Comparison of ENCODE assay signal across 16 cellular contexts in the genomic region with DNA sequence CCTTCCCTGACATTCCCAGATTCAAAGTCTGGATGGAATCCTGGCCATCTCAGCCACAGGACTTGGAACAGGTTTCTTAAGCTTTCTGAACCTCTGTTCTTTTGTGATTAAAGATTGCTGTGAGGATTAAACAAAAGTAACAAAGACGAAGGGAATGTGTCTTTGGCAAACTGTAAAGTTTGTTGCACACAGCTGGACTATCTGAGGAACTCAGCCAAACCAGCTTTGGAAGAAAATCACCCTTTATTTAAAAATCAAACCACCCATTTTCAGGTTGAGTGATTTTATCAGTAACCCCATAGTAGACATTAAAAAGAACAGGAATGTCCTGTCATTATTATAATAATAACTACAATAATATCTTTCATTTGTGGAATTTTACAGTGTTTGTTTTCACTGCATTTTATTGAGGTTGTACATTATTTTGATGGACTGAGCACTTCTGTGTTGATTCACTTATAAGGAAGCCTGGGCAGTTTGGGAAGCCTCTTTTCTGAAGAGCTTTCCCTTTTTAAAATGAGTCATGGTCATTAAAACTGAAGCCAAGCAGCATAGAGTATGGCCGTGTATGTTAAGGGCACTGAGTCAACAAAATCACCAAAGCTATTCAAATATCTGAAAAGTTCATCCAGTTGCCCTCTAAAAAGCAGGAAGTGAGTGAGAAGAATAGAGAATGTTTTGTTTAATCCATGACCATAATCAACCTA.
DNase-seq lines count a peak whose midpoint lies in the region; ATAC-seq, FAIRE-seq and TF ChIP-seq lines count a peak whose summit lies in the region.
"Had no signal": no experiment of that assay in that cellular context is flagged by ENCODE, and none has a peak within 500 bp of the region (broad histone marks: within the 10 kb centered on the region; RNA-seq: fewer than 3 reads in every experiment).

No MANE protein-coding gene starts in this region.

- H4K20me1 ChIP-seq in MM.1S (ENCODE audit: insufficient read depth, low read length) = no peaks in the 10 kb centered on the region

- H2BK15ac ChIP-seq in mesendoderm (replicated peaks; ENCODE audit: low read depth) = no peak overlapping the region

- no peak overlapping the region for H3K23ac ChIP-seq in mesendoderm (ENCODE audit: low read length)

- no CpG with 5 or more reads among the region's 2 CpGs for WGBS in mesendoderm (ENCODE audit: extremely low coverage, insufficient coverage, low lambda C conversion rate)
- WGBS in psoas muscle, 3 donors = 10 to 18% (median 16%) methylated on average over 2 of the region's 2 CpGs

- H3K4me1 ChIP-seq in MM.1S (ENCODE audit: low read length) (peaks cover 51% of the 10 kb centered on the region), mesendoderm (ENCODE audit: control insufficient read depth, low read depth, low read length) (peaks cover 7% of the 10 kb centered on the region), psoas muscle (no peaks in the 10 kb centered on the region)

- no peaks in the 10 kb centered on the region for H3K9me2 ChIP-seq in MM.1S (replicated peaks; ENCODE audit: insufficient read depth, low read length)

- FAIRE-seq in bronchial epithelial cell (lab: Jason Lieb, UNC) = no peak

- no peaks in the 10 kb centered on the region for H3K36me3 ChIP-seq in MM.1S (replicated peaks; ENCODE audit: insufficient read depth, low read length)
- H3K36me3 ChIP-seq in bronchial epithelial cell (ENCODE audit: control insufficient read depth, insufficient read depth, low read length) = no peaks in the 10 kb centered on the region
- H3K36me3 ChIP-seq in mesendoderm (ENCODE audit: control insufficient read depth, insufficient read depth, low read length) = no peaks in the 10 kb centered on the region
- H3K36me3 ChIP-seq in psoas muscle (ENCODE audit: insufficient read depth in 1 of 2, low read depth in 1 of 2) = no peaks in the 10 kb centered on the region
- H3K36me3 ChIP-seq: stomach had no signal

- DNase-seq in DMS153 treated with DMSO at 0.1 percent for 48 hours (lab: John Stamatoyannopoulos, UW; ENCODE audit: unreplicated experiment) (peak; percentile 57), MM.1S (no peak), bronchial epithelial cell (ENCODE audit: low read depth) (peak; percentile 12), mesendoderm (no peak), HK-2 (ENCODE audit: unreplicated experiment) (no peak), Ammon's horn (ENCODE audit: low spot score) (no peak), AG08396 (ENCODE audit: low spot score) (no peak), psoas muscle (no peak)
- DNase-seq: activated CD4-positive, alpha-beta T cell treated with anti-CD3 and anti-CD28 coated beads, Interleukin-2, amount 50 U/mL, for 48 hours; activated effector memory CD4-positive, alpha-beta T cell treated with anti-CD3 and anti-CD28 coated beads, Interleukin-2, amount 50 U/mL, for 16 hours; CD4-positive, alpha-beta memory T cell; Kasumi-1; naive B cell; NCI-H2171; PC-9; stomach had no signal

- H3K27ac ChIP-seq in MM.1S (ENCODE audit: low read length) (peak overlapping the region; percentile 93; the same call in 1 of the 2 replicates), mesendoderm (ENCODE audit: low read depth, low read length) (no peak overlapping the region), psoas muscle (no peak overlapping the region)
- H3K27ac ChIP-seq: PC-9 had no signal

- ATAC-seq in psoas muscle = no peak

- no peak overlapping the region for H2BK120ac ChIP-seq in mesendoderm (ENCODE audit: low read depth, low read length)

- H3K79me2 ChIP-seq in MM.1S (ENCODE audit: low read length) (no peaks in the 10 kb centered on the region), mesendoderm (ENCODE audit: control insufficient read depth, insufficient read depth, low read length) (no peaks in the 10 kb centered on the region)

- peak overlapping the region; percentile 32; the same call in 1 of the 2 replicates for H3K9ac ChIP-seq in MM.1S (ENCODE audit: low read length)
- H3K9ac ChIP-seq in mesendoderm (ENCODE audit: low read length) = no peak overlapping the region

- no peak overlapping the region for H2AK5ac ChIP-seq in mesendoderm (ENCODE audit: low read length)

- H4K8ac ChIP-seq in mesendoderm (ENCODE audit: low read depth, low read length) = no peak overlapping the region

- H3K56ac ChIP-seq in mesendoderm (ENCODE audit: low read length) = no peak overlapping the region

- no peak overlapping the region for H4K5ac ChIP-seq in mesendoderm (ENCODE audit: low read length)

- H3K79me1 ChIP-seq in mesendoderm (ENCODE audit: low read length) = no peaks in the 10 kb centered on the region

- H2AFZ ChIP-seq in MM.1S (ENCODE audit: low read length) = 0 out of 2 replicates have a peak overlapping the region, but pooled peaks have one; percentile 59
- H2AFZ ChIP-seq: PC-9 had no signal

- H3K4me3 ChIP-seq in MM.1S (ENCODE audit: low read length) (peak overlapping the region; percentile 38; the same call in 1 of the 2 replicates), bronchial epithelial cell (ENCODE audit: low read depth, low read length) (no peak overlapping the region), mesendoderm (ENCODE audit: low read length) (no peak overlapping the region), psoas muscle (no peak overlapping the region)
- H3K4me3 ChIP-seq: PC-9, stomach had no signal

- H3K4ac ChIP-seq in mesendoderm (ENCODE audit: low read depth, low read length) = no peak overlapping the region

- no peaks in the 10 kb centered on the region for H3K9me3 ChIP-seq in MM.1S (replicated peaks; ENCODE audit: insufficient read depth, low read length)
- H3K9me3 ChIP-seq in psoas muscle = no peaks in the 10 kb centered on the region
- H3K9me3 ChIP-seq: stomach had no signal

- H3K27me3 ChIP-seq in MM.1S (replicated peaks; ENCODE audit: insufficient read depth, low read length) = no peaks in the 10 kb centered on the region
- H3K27me3 ChIP-seq in bronchial epithelial cell (ENCODE audit: control insufficient read depth, insufficient read depth, low read length) = peaks cover 3% of the 10 kb centered on the region
- H3K27me3 ChIP-seq in mesendoderm (ENCODE audit: insufficient read depth, low read length, poor library complexity) = no peaks in the 10 kb centered on the region
- H3K27me3 ChIP-seq in psoas muscle (ENCODE audit: insufficient read depth in 3 of 3, low read length in 2 of 3) = no peaks in the 10 kb centered on the region

- no peak overlapping the region for H3K18ac ChIP-seq in mesendoderm (ENCODE audit: low read length)

- H3K4me2 ChIP-seq in MM.1S (ENCODE audit: low read depth, low read length) (peak overlapping the region; percentile 77), mesendoderm (ENCODE audit: low read length) (no peak overlapping the region)
- H3K4me2 ChIP-seq: PC-9 had no signal

- H3F3A ChIP-seq in MM.1S (ENCODE audit: insufficient read depth, low read length) = peaks cover 40% of the 10 kb centered on the region

- H2BK5ac ChIP-seq in mesendoderm (ENCODE audit: low read length) = peak overlapping the region; percentile 5

- intact Hi-C loops in psoas muscle (cut with DNase I) = no loop called here

- TF ChIP-seq CTCF in MM.1S (IDR thresholded peaks at IDR 0.05; ENCODE audit: low read length) (no peak), bronchial epithelial cell (IDR thresholded peaks at IDR 0.05; ENCODE audit: insufficient read depth, low read length, severe bottlenecking) (no peak), psoas muscle (IDR thresholded peaks at IDR 0.05) (no peak)

Comparison
In these comparisons a context has a peak if more than half of its experiments do, and no peak if none do; other contexts are left out.
1. DNase-seq: peak in DMS153 treated with DMSO at 0.1 percent for 48 hours (single experiment) and bronchial epithelial cell (single experiment); none in MM.1S (single experiment), mesendoderm (single experiment), HK-2 (single experiment), Ammon's horn (single experiment), AG08396 (single experiment) and psoas muscle (0 of 2).